Comparison of ENCODE assay signal across 11 cellular contexts in genomic region chr16:67552476-67552875, GRCh38. TPM values are rescaled to one million over a fixed set of nuclear protein-coding genes. Genes with fewer than 3 reads are reported as not detected.
DNase-seq lines count a peak whose midpoint lies in the region; ATAC-seq and TF ChIP-seq lines count a peak whose summit lies in the region.
"Had no signal": no experiment of that assay in that cellular context is flagged by ENCODE, and none has a peak within 500 bp of the region (broad histone marks: within the 10 kb centered on the region; RNA-seq: fewer than 3 reads in every experiment).

No MANE protein-coding gene starts in this region.

- H3K27ac ChIP-seq in left ventricle myocardium inferior (replicated peaks) = peak overlapping the region; percentile 75

- no peaks in the 10 kb centered on the region for H3K9me3 Mint-ChIP-seq in activated CD8-positive, alpha-beta memory T cell treated with anti-CD3 and anti-CD28 coated beads, Interleukin-2, amount 10 ng/mL, durations not matched to agents 7 days and 5 days (ENCODE audit: low read depth)
- no peaks in the 10 kb centered on the region for H3K9me3 Mint-ChIP-seq in stimulated activated memory B cell treated with anti-CD40 and anti-IgM and Interleukin-4, amounts not matched to agents 10 μg/mL and 1 μg/mL and 100 μg/mL, for 72 hours

- H3K27me3 Mint-ChIP-seq in activated CD8-positive, alpha-beta memory T cell treated with anti-CD3 and anti-CD28 coated beads, Interleukin-2, amount 10 ng/mL, durations not matched to agents 7 days and 5 days = no peaks in the 10 kb centered on the region
- no peaks in the 10 kb centered on the region for H3K27me3 Mint-ChIP-seq in stimulated activated memory B cell treated with anti-CD40 and anti-IgM and Interleukin-4, amounts not matched to agents 10 μg/mL and 1 μg/mL and 100 μg/mL, for 72 hours

- H3K36me3 ChIP-seq in left ventricle myocardium inferior = peaks cover 3% of the 10 kb centered on the region

- H3K9me3 ChIP-seq in left ventricle myocardium inferior (replicated peaks) = no peaks in the 10 kb centered on the region

- peaks cover 50% of the 10 kb centered on the region for H3K4me1 ChIP-seq in left ventricle myocardium inferior

- no peaks in the 10 kb centered on the region for H3K27me3 ChIP-seq in left ventricle myocardium inferior (ENCODE audit: low read depth)

- no peak for TF ChIP-seq CTCF in left ventricle myocardium inferior (IDR thresholded peaks at IDR 0.05; ENCODE audit: borderline replicate concordance)

- peaks cover 49% of the 10 kb centered on the region for H3K4me1 Mint-ChIP-seq in activated CD8-positive, alpha-beta memory T cell treated with anti-CD3 and anti-CD28 coated beads, Interleukin-2, amount 10 ng/mL, durations not matched to agents 7 days and 5 days
- peaks cover 78% of the 10 kb centered on the region for H3K4me1 Mint-ChIP-seq in stimulated activated memory B cell treated with anti-CD40 and anti-IgM and Interleukin-4, amounts not matched to agents 10 μg/mL and 1 μg/mL and 100 μg/mL, for 72 hours

- no peak overlapping the region for H3K4me3 Mint-ChIP-seq in activated CD8-positive, alpha-beta memory T cell treated with anti-CD3 and anti-CD28 coated beads, Interleukin-2, amount 10 ng/mL, durations not matched to agents 7 days and 5 days
- peak overlapping the region; percentile 33 for H3K4me3 Mint-ChIP-seq in stimulated activated memory B cell treated with anti-CD40 and anti-IgM and Interleukin-4, amounts not matched to agents 10 μg/mL and 1 μg/mL and 100 μg/mL, for 72 hours

- intact Hi-C loops in left ventricle myocardium inferior (cut with micrococcal nuclease) = no loop called here

- H3K4me3 ChIP-seq in left ventricle myocardium inferior = no peak overlapping the region
- H3K4me3 ChIP-seq: skin epidermis had no signal

- H3K36me3 Mint-ChIP-seq in activated CD8-positive, alpha-beta memory T cell treated with anti-CD3 and anti-CD28 coated beads, Interleukin-2, amount 10 ng/mL, durations not matched to agents 7 days and 5 days = peaks cover 7% of the 10 kb centered on the region
- peaks cover 26% of the 10 kb centered on the region for H3K36me3 Mint-ChIP-seq in stimulated activated memory B cell treated with anti-CD40 and anti-IgM and Interleukin-4, amounts not matched to agents 10 μg/mL and 1 μg/mL and 100 μg/mL, for 72 hours

- no peak for DNase-seq in activated CD8-positive, alpha-beta memory T cell treated with anti-CD3 and anti-CD28 coated beads, Interleukin-2, amount 10 ng/mL, durations not matched to agents 7 days and 5 days
- no peak for DNase-seq in activated CD8-positive, alpha-beta memory T cell treated with anti-CD3 and anti-CD28 coated beads, Interleukin-2, amount 50 U/mL, for 4 hours
- peak; percentile 74 for DNase-seq in SHP77 treated with DMSO at 0.1 percent for 48 hours (lab: John Stamatoyannopoulos, UW)
- no peak for DNase-seq in left ventricle myocardium inferior
- no peak for DNase-seq in GOT3 (lab: John Stamatoyannopoulos, UW)
- DNase-seq: kidney glomerular epithelial cell, NCI-H1694 had no signal

- CTCF ChIA-PET in activated CD8-positive, alpha-beta memory T cell treated with anti-CD3 and anti-CD28 coated beads, Interleukin-2, amount 10 ng/mL, durations not matched to agents 7 days and 5 days (lab: Charles Lee) = interaction anchor here (1.8 to 14.3 kb wide), 3 partner anchors 11 to 91 kb away, joined by 6 to 360 read pairs (median 307); partner anchors contain the start of genes CARMIL2 and CTCF

- peak overlapping the region; percentile 63 for H3K27ac Mint-ChIP-seq in activated CD8-positive, alpha-beta memory T cell treated with anti-CD3 and anti-CD28 coated beads, Interleukin-2, amount 10 ng/mL, durations not matched to agents 7 days and 5 days
- H3K27ac Mint-ChIP-seq in stimulated activated memory B cell treated with anti-CD40 and anti-IgM and Interleukin-4, amounts not matched to agents 10 μg/mL and 1 μg/mL and 100 μg/mL, for 72 hours = peak overlapping the region; percentile 96

- no peak for ATAC-seq in activated CD8-positive, alpha-beta memory T cell treated with anti-CD3 and anti-CD28 coated beads, Interleukin-2, amount 10 ng/mL, durations not matched to agents 7 days and 5 days
- ATAC-seq in stimulated activated memory B cell treated with anti-CD40 and anti-IgM and Interleukin-4, amounts not matched to agents 10 μg/mL and 1 μg/mL and 100 μg/mL, for 72 hours = no peak
- no peak for ATAC-seq in HG03520 (IDR thresholded peaks at IDR 0.05; ENCODE audit: unreplicated experiment)
- no peak for ATAC-seq in SK-N-SH treated with all-trans-retinoic acid at 6 μM for 48 hours

TF ChIP-seq in SK-N-SH treated with all-trans-retinoic acid at 6 μM for 48 hours, 23 proteins besides CTCF, POLR2A, EP300 and RAD21:
- TF ChIP-seq ARNTL (CRISPR knock-in tag; IDR thresholded peaks at IDR 0.05; ENCODE audit: borderline replicate concordance, low read depth) = no peak
- no peak for TF ChIP-seq CREB5 (CRISPR knock-in tag; IDR thresholded peaks at IDR 0.05; ENCODE audit: low read depth)

RNA-seq across cellular contexts. Expression of gene CTCF, which starts 9.8 kb away (rescaled TPM):
- 10 to 100 TPM; 74.0 to 81.8 TPM for total RNA-seq in activated CD8-positive, alpha-beta memory T cell treated with anti-CD3 and anti-CD28 coated beads, Interleukin-2, amount 10 ng/mL, durations not matched to agents 7 days and 5 days
- 26.1 TPM for total RNA-seq in left ventricle myocardium inferior

RNA-seq across cellular contexts. Expression of gene RIPOR1, which starts 23.8 kb away (rescaled TPM):
- 10 to 100 TPM; 14.3 to 17.8 TPM for total RNA-seq in activated CD8-positive, alpha-beta memory T cell treated with anti-CD3 and anti-CD28 coated beads, Interleukin-2, amount 10 ng/mL, durations not matched to agents 7 days and 5 days
- total RNA-seq in left ventricle myocardium inferior = 79.7 TPM
